In genomic region chr16:65121870-65122723, GRCh38 we compare ENCODE assay signal across 8 cellular contexts. TPM values are rescaled to one million over a fixed set of nuclear protein-coding genes. Genes with fewer than 3 reads are reported as not detected.
A peak's percentile ranks its signal among the peaks of the same experiment; 100 is the strongest.
DNase-seq lines count a peak whose midpoint lies in the region; ATAC-seq and TF ChIP-seq lines count a peak whose summit lies in the region.

A gene with protein sequence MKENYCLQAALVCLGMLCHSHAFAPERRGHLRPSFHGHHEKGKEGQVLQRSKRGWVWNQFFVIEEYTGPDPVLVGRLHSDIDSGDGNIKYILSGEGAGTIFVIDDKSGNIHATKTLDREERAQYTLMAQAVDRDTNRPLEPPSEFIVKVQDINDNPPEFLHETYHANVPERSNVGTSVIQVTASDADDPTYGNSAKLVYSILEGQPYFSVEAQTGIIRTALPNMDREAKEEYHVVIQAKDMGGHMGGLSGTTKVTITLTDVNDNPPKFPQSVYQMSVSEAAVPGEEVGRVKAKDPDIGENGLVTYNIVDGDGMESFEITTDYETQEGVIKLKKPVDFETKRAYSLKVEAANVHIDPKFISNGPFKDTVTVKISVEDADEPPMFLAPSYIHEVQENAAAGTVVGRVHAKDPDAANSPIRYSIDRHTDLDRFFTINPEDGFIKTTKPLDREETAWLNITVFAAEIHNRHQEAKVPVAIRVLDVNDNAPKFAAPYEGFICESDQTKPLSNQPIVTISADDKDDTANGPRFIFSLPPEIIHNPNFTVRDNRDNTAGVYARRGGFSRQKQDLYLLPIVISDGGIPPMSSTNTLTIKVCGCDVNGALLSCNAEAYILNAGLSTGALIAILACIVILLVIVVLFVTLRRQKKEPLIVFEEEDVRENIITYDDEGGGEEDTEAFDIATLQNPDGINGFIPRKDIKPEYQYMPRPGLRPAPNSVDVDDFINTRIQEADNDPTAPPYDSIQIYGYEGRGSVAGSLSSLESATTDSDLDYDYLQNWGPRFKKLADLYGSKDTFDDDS (minus strand): TSS chr16:65122063. CDS start chr16:65004869, 117,194 bp downstream.

- intact Hi-C loops in A673 (cut with micrococcal nuclease; ENCODE audit: unreplicated experiment), result loop anchor here (2.0 to 10.0 kb wide), 4 partner anchors 253 to 1149 kb away; no protein-coding TSS in a partner anchor
- intact Hi-C loops in PC-3 (cut with micrococcal nuclease), result loop anchor here (2.0 to 10.0 kb wide), 6 partner anchors 153 to 1150 kb away; no protein-coding TSS in a partner anchor
- intact Hi-C loops in activated T-helper 2 cell treated with anti-CD3 and anti-CD28 coated beads, Interferon-gamma antibody, Interleukin-2, Interleukin-4, amounts not matched to agents 10 μg/mL and 5 μg/mL and 100 μg/mL, durations not matched to agents 14 hours and 24 hours and 36 hours (cut with micrococcal nuclease), result no loop called here

- H3K4me2 ChIP-seq in PC-3 (ENCODE audit: low read length), result peak within 1 kb of the TSS; percentile 93

- no peaks in the 10 kb centered on the region for H3K36me3 Mint-ChIP-seq in activated T-helper 2 cell treated with anti-CD3 and anti-CD28 coated beads, Interferon-gamma antibody, Interleukin-2, Interleukin-4, amounts not matched to agents 10 μg/mL and 5 μg/mL and 100 μg/mL, durations not matched to agents 14 hours and 24 hours and 36 hours (ENCODE audit: low read depth)

- H3K79me2 ChIP-seq in PC-3 (ENCODE audit: low read length), result peaks cover 78% of the 10 kb centered on the region

- H3K4me3 ChIP-seq in A673 (ENCODE audit: low read depth, low read length, poor library complexity, severe bottlenecking), result peak within 1 kb of the TSS; percentile 79
- peak within 1 kb of the TSS; percentile 90 for H3K4me3 ChIP-seq in PC-3 (ENCODE audit: low read length)
- peak within 1 kb of the TSS; percentile 61 to 92 for H3K4me3 ChIP-seq in muscle layer of duodenum (ENCODE audit: low read depth in 1 of 2, low read length in 2 of 2)

- H3K4me3 Mint-ChIP-seq in activated T-helper 2 cell treated with anti-CD3 and anti-CD28 coated beads, Interferon-gamma antibody, Interleukin-2, Interleukin-4, amounts not matched to agents 10 μg/mL and 5 μg/mL and 100 μg/mL, durations not matched to agents 14 hours and 24 hours and 36 hours (ENCODE audit: low read depth), result no peak within 1 kb of the TSS

- BruUV-seq in A673 (replicated peaks; lab: Mats Ljungman, UMichigan), result no TSS peak
- BruUV-seq in PC-3 (replicated peaks; lab: Mats Ljungman, UMichigan), result no TSS peak

- H3K36me3 ChIP-seq in A673 (ENCODE audit: insufficient read depth, low read length, poor library complexity, severe bottlenecking), result peaks cover 13% of the 10 kb centered on the region
- 0 out of 2 replicates have a peak, but pooled peaks cover 5% of the 10 kb centered on the region for H3K36me3 ChIP-seq in PC-3 (ENCODE audit: low read depth, low read length)
- peaks cover 0 to 23% of the 10 kb centered on the region in 2 donors for H3K36me3 ChIP-seq in muscle layer of duodenum (ENCODE audit: control insufficient read depth in 1 of 2, insufficient read depth in 2 of 2, low read length in 2 of 2)

- H3K4me1 Mint-ChIP-seq in activated T-helper 2 cell treated with anti-CD3 and anti-CD28 coated beads, Interferon-gamma antibody, Interleukin-2, Interleukin-4, amounts not matched to agents 10 μg/mL and 5 μg/mL and 100 μg/mL, durations not matched to agents 14 hours and 24 hours and 36 hours (ENCODE audit: low read depth), result no peaks in the 10 kb centered on the region

- ATAC-seq in PC-3 (peak; percentile 56), GM18498 (IDR thresholded peaks at IDR 0.05; ENCODE audit: unreplicated experiment) (no peak)

- H3K27ac ChIP-seq in A673 (ENCODE audit: low read depth, low read length, poor library complexity, severe bottlenecking), result peak within 1 kb of the TSS; percentile 89
- H3K27ac ChIP-seq in PC-3 (ENCODE audit: low read length), result peak within 1 kb of the TSS; percentile 64
- H3K27ac ChIP-seq in muscle layer of duodenum (ENCODE audit: low read length), result peak within 1 kb of the TSS; percentile 72

- H3K9me2 ChIP-seq in PC-3 (replicated peaks; ENCODE audit: low read length), result no peaks in the 10 kb centered on the region

- CTCF ChIA-PET in A673 (lab: Charles Lee), result interaction anchor here (0.7 to 0.8 kb wide), 2 partner anchors 1010 to 1073 kb away, joined by 3 to 5 read pairs; no protein-coding TSS in a partner anchor
- CTCF ChIA-PET in PC-3 (lab: Charles Lee), result no interaction called here

- peaks cover 27% of the 10 kb centered on the region for H3K4me1 ChIP-seq in A673 (ENCODE audit: insufficient read depth, low read length, poor library complexity, severe bottlenecking)
- H3K4me1 ChIP-seq in PC-3 (ENCODE audit: insufficient read depth, low read length), result peaks cover 25% of the 10 kb centered on the region
- H3K4me1 ChIP-seq in muscle layer of duodenum (ENCODE audit: control insufficient read depth in 1 of 2, insufficient read depth in 2 of 2, low read length in 2 of 2), result peaks cover 0 to 31% of the 10 kb centered on the region in 2 donors

- H3K27me3 ChIP-seq in A673 (replicated peaks; ENCODE audit: insufficient read depth, low read depth, low read length, poor library complexity) (no peaks in the 10 kb centered on the region), PC-3 (ENCODE audit: low read length) (no peaks in the 10 kb centered on the region), muscle layer of duodenum (ENCODE audit: low read depth, low read length) (no peaks in the 10 kb centered on the region)

- POLR2A ChIA-PET in A673 (lab: Charles Lee; ENCODE audit: low non-redundant PET), result interaction anchor here (0.6 to 0.7 kb wide), 2 partner anchors 107 to 1170 kb away, joined by 3 to 16 read pairs; no protein-coding TSS in a partner anchor
- POLR2A ChIA-PET in PC-3 (lab: Charles Lee; ENCODE audit: unreplicated experiment), result interaction anchor here (0.6 to 1.0 kb wide), 3 partner anchors 9 to 152 kb away, joined by 3 to 6 read pairs (median 5); no protein-coding TSS in a partner anchor

- TF ChIP-seq CTCF in A673 (conservative IDR thresholded peaks at IDR 0.05; ENCODE audit: low read depth, low read length) (no peak), PC-3 (conservative IDR thresholded peaks at IDR 0.05; ENCODE audit: low read depth, low read length) (no peak)

- DNase-seq in A673 (ENCODE audit: low spot score), result peak; percentile 92
- DNase-seq in PC-3, result peak; percentile 65
- DNase-seq in fibroblast of peridontal ligament (ENCODE audit: extremely low read depth), result peak; percentile 81
- DNase-seq in NCI-H1436 (lab: John Stamatoyannopoulos, UW), result no peak
- no peak for DNase-seq in activated T-helper 2 cell treated with anti-CD3 and anti-CD28 coated beads, Interferon-gamma antibody, Interleukin-2, Interleukin-4, amounts not matched to agents 10 μg/mL and 5 μg/mL and 100 μg/mL, durations not matched to agents 14 hours and 24 hours and 36 hours (ENCODE audit: low spot score)
- no peak for DNase-seq in LoVo (ENCODE audit: low spot score)

- peak within 1 kb of the TSS; percentile 94 for H2AFZ ChIP-seq in PC-3 (ENCODE audit: low read length)

- H3K9me3 ChIP-seq in A673 (ENCODE audit: low read depth, low read length, poor library complexity, severe bottlenecking) (no peaks in the 10 kb centered on the region), PC-3 (ENCODE audit: low read length) (no peaks in the 10 kb centered on the region), muscle layer of duodenum (ENCODE audit: control insufficient read depth in 1 of 2, low read length in 2 of 2) (no peaks in the 10 kb centered on the region)

- H3F3A ChIP-seq in PC-3 (ENCODE audit: low read length, unreplicated experiment), result peaks cover 4% of the 10 kb centered on the region

- H3K9ac ChIP-seq in PC-3 (ENCODE audit: low read length), result peak within 1 kb of the TSS; percentile 83

- H4K20me1 ChIP-seq in PC-3 (ENCODE audit: low read length), result peaks cover 14% of the 10 kb centered on the region

- no peaks in the 10 kb centered on the region for H3K9me3 Mint-ChIP-seq in activated T-helper 2 cell treated with anti-CD3 and anti-CD28 coated beads, Interferon-gamma antibody, Interleukin-2, Interleukin-4, amounts not matched to agents 10 μg/mL and 5 μg/mL and 100 μg/mL, durations not matched to agents 14 hours and 24 hours and 36 hours

- H3K27me3 Mint-ChIP-seq in activated T-helper 2 cell treated with anti-CD3 and anti-CD28 coated beads, Interferon-gamma antibody, Interleukin-2, Interleukin-4, amounts not matched to agents 10 μg/mL and 5 μg/mL and 100 μg/mL, durations not matched to agents 14 hours and 24 hours and 36 hours (ENCODE audit: low read depth), result peaks cover 27% of the 10 kb centered on the region

- H3K27ac Mint-ChIP-seq in activated T-helper 2 cell treated with anti-CD3 and anti-CD28 coated beads, Interferon-gamma antibody, Interleukin-2, Interleukin-4, amounts not matched to agents 10 μg/mL and 5 μg/mL and 100 μg/mL, durations not matched to agents 14 hours and 24 hours and 36 hours, result no peak within 1 kb of the TSS

RNA-seq across cellular contexts. Expression of the gene that starts here (rescaled TPM):
- total RNA-seq in A673 (2021) (297 and 319 TPM in 2 replicates), PC-3 (2014; rRNA removed) (111 and 172 TPM in 2 replicates)
- not detected in 2 replicates for total RNA-seq in activated T-helper 2 cell treated with anti-CD3 and anti-CD28 coated beads, Interferon-gamma antibody, Interleukin-2, Interleukin-4, amounts not matched to agents 10 μg/mL and 5 μg/mL and 100 μg/mL, durations not matched to agents 14 hours and 24 hours and 36 hours

Comparison
In these comparisons a context has a peak if more than half of its experiments do, and no peak if none do; other contexts are left out.
1. RNA of the gene that starts here (total RNA-seq): 297 to 319 TPM in A673 and 111 to 172 TPM in PC-3; not detected in activated T-helper 2 cell treated with anti-CD3 and anti-CD28 coated beads, Interferon-gamma antibody, Interleukin-2, Interleukin-4, amounts not matched to agents 10 μg/mL and 5 μg/mL and 100 μg/mL, durations not matched to agents 14 hours and 24 hours and 36 hours; every median in the first group is over 100 times any median in the second.
2. DNase-seq: peak in A673 (single experiment), PC-3 (single experiment) and fibroblast of peridontal ligament (single experiment); none in NCI-H1436 (single experiment), activated T-helper 2 cell treated with anti-CD3 and anti-CD28 coated beads, Interferon-gamma antibody, Interleukin-2, Interleukin-4, amounts not matched to agents 10 μg/mL and 5 μg/mL and 100 μg/mL, durations not matched to agents 14 hours and 24 hours and 36 hours (single experiment) and LoVo (single experiment).
3. Peak in every context shown above with its lines, with median percentiles within 50 percentile points of each other: H3K27ac ChIP-seq and H3K4me3 ChIP-seq.